ENCODE assay signal across 1 cellular context in the genomic region with DNA sequence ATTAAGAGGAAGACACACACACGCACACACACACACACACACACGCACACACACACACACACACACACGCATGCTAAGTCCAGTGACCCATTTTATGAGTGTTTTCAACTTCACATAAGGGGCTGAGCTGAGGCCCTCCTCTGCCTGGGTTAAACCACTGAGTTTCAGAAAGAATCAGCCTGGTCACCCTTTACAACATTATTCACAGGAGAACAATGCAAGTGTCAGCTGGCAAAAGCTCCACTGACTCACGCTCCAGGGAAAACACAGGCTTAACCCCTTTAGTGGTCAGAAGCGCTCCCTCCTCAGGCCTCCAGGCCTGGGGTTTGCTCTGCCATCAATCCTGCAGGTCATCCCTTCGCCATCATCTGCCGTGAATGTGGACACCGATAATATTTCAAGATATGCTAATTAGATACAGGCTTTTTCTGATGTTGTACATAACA.
TF ChIP-seq lines count a peak whose summit lies in the region.

No MANE protein-coding gene starts in this region.

TF ChIP-seq in HepG2, 621 proteins besides CTCF, POLR2A, EP300 and RAD21 (continued from another document):
- TF ChIP-seq PCBP1 (IDR thresholded peaks at IDR 0.05; ENCODE audit: borderline replicate concordance, low read depth, low read length) (no peak), HDAC6 (IDR thresholded peaks at IDR 0.05; ENCODE audit: low read depth, low read length) (no peak), ZNF841 (CRISPR knock-in tag; IDR thresholded peaks at IDR 0.05; ENCODE audit: borderline replicate concordance) (no peak)
- TF ChIP-seq, protein P1, sequence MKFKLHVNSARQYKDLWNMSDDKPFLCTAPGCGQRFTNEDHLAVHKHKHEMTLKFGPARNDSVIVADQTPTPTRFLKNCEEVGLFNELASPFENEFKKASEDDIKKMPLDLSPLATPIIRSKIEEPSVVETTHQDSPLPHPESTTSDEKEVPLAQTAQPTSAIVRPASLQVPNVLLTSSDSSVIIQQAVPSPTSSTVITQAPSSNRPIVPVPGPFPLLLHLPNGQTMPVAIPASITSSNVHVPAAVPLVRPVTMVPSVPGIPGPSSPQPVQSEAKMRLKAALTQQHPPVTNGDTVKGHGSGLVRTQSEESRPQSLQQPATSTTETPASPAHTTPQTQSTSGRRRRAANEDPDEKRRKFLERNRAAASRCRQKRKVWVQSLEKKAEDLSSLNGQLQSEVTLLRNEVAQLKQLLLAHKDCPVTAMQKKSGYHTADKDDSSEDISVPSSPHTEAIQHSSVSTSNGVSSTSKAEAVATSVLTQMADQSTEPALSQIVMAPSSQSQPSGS (CRISPR knock-in tag; IDR thresholded peaks at IDR 0.05), result no peak
TF ChIP-seq in HepG2: peak in this region for 0.
